1 cellular context compared by ENCODE assay signal in genomic region chr15:28892789-28893610, GRCh38.
TF ChIP-seq lines count a peak whose summit lies in the region.

No MANE protein-coding gene starts in this region.

TF ChIP-seq in GM23338, 12 proteins besides CTCF, POLR2A, EP300 and RAD21 (continued from another document):
- TF ChIP-seq ZNF462 (CRISPR knock-in tag; IDR thresholded peaks at IDR 0.05), result no peak
- TF ChIP-seq ETS1 (IDR thresholded peaks at IDR 0.05), result no peak
- no peak for TF ChIP-seq EZH2phosphoT487 (IDR thresholded peaks at IDR 0.05; ENCODE audit: unreplicated experiment)
- TF ChIP-seq ZNF331 (CRISPR knock-in tag; IDR thresholded peaks at IDR 0.05; ENCODE audit: low read depth), result no peak
- TF ChIP-seq POLR2AphosphoS5 (IDR thresholded peaks at IDR 0.05; ENCODE audit: low read depth), result no peak
- no peak for TF ChIP-seq ZNF114 (CRISPR knock-in tag; IDR thresholded peaks at IDR 0.05)
